Comparison of ENCODE assay signal across 9 cellular contexts in genomic region chr11:65083134-65083833, GRCh38. TPM values are rescaled to one million over a fixed set of nuclear protein-coding genes. Genes with fewer than 3 reads are reported as not detected.
DNase-seq lines count a peak whose midpoint lies in the region; ATAC-seq and TF ChIP-seq lines count a peak whose summit lies in the region.
"Had no signal": no experiment of that assay in that cellular context is flagged by ENCODE, and none has a peak within 500 bp of the region (broad histone marks: within the 10 kb centered on the region; RNA-seq: fewer than 3 reads in every experiment).

No MANE protein-coding gene starts in this region.

- H3K9me3 ChIP-seq in iPS-18c (ENCODE audit: control insufficient read depth, insufficient read depth, low read length), result no peaks in the 10 kb centered on the region
- no peaks in the 10 kb centered on the region for H3K9me3 ChIP-seq in thoracic aorta

- POLR2A ChIA-PET in WTC11 (lab: Charles Lee), result interaction anchor here (0.6 kb wide), 2 partner anchors 135 to 159 kb away, joined by 3 read pairs; no protein-coding TSS in a partner anchor

- no peaks in the 10 kb centered on the region for H3K27me3 Mint-ChIP-seq in WTC11 (ENCODE audit: low read depth)

- CTCF ChIA-PET in WTC11 (lab: Charles Lee), result interaction anchor here (1.1 to 1.4 kb wide), 4 partner anchors 27 to 98 kb away, joined by 3 to 6 read pairs (median 3); partner anchors contain the start of gene CAPN1

- H3K4me1 ChIP-seq in thoracic aorta (ENCODE audit: control insufficient read depth in 1 of 2, low read depth in 2 of 2), result peaks cover 10 to 22% of the 10 kb centered on the region in 2 donors

- H3K36me3 Mint-ChIP-seq in WTC11, result peaks cover 39% of the 10 kb centered on the region

- H3K27me3 ChIP-seq in thoracic aorta (replicated peaks; ENCODE audit: insufficient read depth), result no peaks in the 10 kb centered on the region

- H3K27ac ChIP-seq in thoracic aorta, result peak overlapping the region; percentile 77 to 83

- peak overlapping the region; percentile 94 for H3K4me3 Mint-ChIP-seq in WTC11

- peak overlapping the region; percentile 99 for H3K27ac Mint-ChIP-seq in WTC11

- ATAC-seq in HG02678 (IDR thresholded peaks at IDR 0.05; ENCODE audit: unreplicated experiment), result peak; percentile 15
- ATAC-seq in WTC11, result no peak
- ATAC-seq in thoracic aorta (ENCODE audit: insufficient number of reproducible peaks, low FRiP score, low read depth), result no peak
- ATAC-seq in omental fat pad (ENCODE audit: low FRiP score), result no peak

- TF ChIP-seq CTCF in GM12875 (IDR thresholded peaks at IDR 0.05; ENCODE audit: borderline replicate concordance, insufficient read depth, low read depth, low read length) (no peak), WTC11 (IDR thresholded peaks at IDR 0.05) (no peak), thoracic aorta (IDR thresholded peaks at IDR 0.05) (no peak), omental fat pad (IDR thresholded peaks at IDR 0.05) (no peak)

- peaks cover 15% of the 10 kb centered on the region for H3K36me3 ChIP-seq in thoracic aorta

- H3K9me3 Mint-ChIP-seq in WTC11, result no peaks in the 10 kb centered on the region

- peaks cover 16% of the 10 kb centered on the region for H3K4me1 Mint-ChIP-seq in WTC11

- H3K4me3 ChIP-seq in GM12875 (ENCODE audit: low read depth, low read length) (peak overlapping the region; percentile 84), iPS-18c (ENCODE audit: insufficient read depth, low read depth, low read length) (peak overlapping the region; percentile 99), thoracic aorta (peak overlapping the region; percentile 80)

- DNase-seq in WTC11 (ENCODE audit: low spot score) (no peak), thoracic aorta (ENCODE audit: low spot score) (no peak), omental fat pad (ENCODE audit: low spot score) (no peak), NOMO-1 treated with DMSO at 0.1 percent for 48 hours (lab: John Stamatoyannopoulos, UW; ENCODE audit: unreplicated experiment) (no peak), NCI-H2081 (lab: John Stamatoyannopoulos, UW) (no peak)

TF ChIP-seq in WTC11, 78 proteins besides CTCF, POLR2A, EP300 and RAD21:
- 0 out of 2 replicates have a peak, but pooled peaks have one; percentile 3 for TF ChIP-seq KAT7 (CRISPR knock-in tag; IDR thresholded peaks at IDR 0.05; ENCODE audit: borderline replicate concordance)
- TF ChIP-seq ZNF671 (CRISPR knock-in tag; IDR thresholded peaks at IDR 0.05), result no peak
- TF ChIP-seq AFF4 (CRISPR knock-in tag; IDR thresholded peaks at IDR 0.05; ENCODE audit: borderline replicate concordance), result no peak
- 0 out of 2 replicates have a peak, but pooled peaks have one; percentile 9 for TF ChIP-seq RELA (CRISPR knock-in tag; IDR thresholded peaks at IDR 0.05; ENCODE audit: borderline replicate concordance)
TF ChIP-seq in WTC11: peak in this region for 2.

RNA-seq across cellular contexts. Expression of gene CDCA5, which starts 0.6 kb away (rescaled TPM):
- total RNA-seq in WTC11 (2021) (80.6 to 95.9 TPM (median 86.9 TPM) in 3 replicates), thoracic aorta (1 to 10 TPM in 1 of 2 donors, under 1 TPM in 1; 0.54 to 5.3 TPM), omental fat pad (1 to 10 TPM in 2 of 4 donors, under 1 TPM in 1, not detected in 1; 0.56 to 2.8 (median 1.4) TPM)

RNA-seq across cellular contexts. Expression of gene ZFPL1, which starts 0.7 kb away (rescaled TPM):
- total RNA-seq in WTC11 (2021), result 32.2 to 33.8 TPM (median 32.8 TPM) in 3 replicates
- total RNA-seq in thoracic aorta, result 10 to 100 TPM; 36.0 to 51.2 TPM
- total RNA-seq in omental fat pad, result 10 to 100 TPM; 21.3 to 44.5 (median 32.6) TPM

RNA-seq across cellular contexts. Expression of gene VPS51, which starts 12.7 kb away (rescaled TPM):
- 122 to 136 TPM (median 123 TPM) in 3 replicates for total RNA-seq in WTC11 (2021)
- 100 to 1,000 TPM; 333 to 498 TPM for total RNA-seq in thoracic aorta
- total RNA-seq in omental fat pad, result 100 to 1,000 TPM; 151 to 208 (median 192) TPM

RNA-seq across cellular contexts. Expression of gene NAALADL1, which starts 24.9 kb away (rescaled TPM):
- total RNA-seq in WTC11 (2021) (4.5 to 6.1 TPM (median 5.9 TPM) in 3 replicates), thoracic aorta (10 to 100 TPM; 25.8 to 47.1 TPM), omental fat pad (10 to 100 TPM; 17.0 to 39.1 (median 23.3) TPM)
- total RNA-seq: SK-MEL-5 had no signal

RNA-seq across cellular contexts. Expression of gene TM7SF2, which starts 28.4 kb away (rescaled TPM):
- 63.8 to 74.9 TPM (median 71.5 TPM) in 3 replicates for total RNA-seq in WTC11 (2021)
- 10 to 100 TPM in 1 of 2 donors, 1 to 10 TPM in 1; 2.5 to 49.0 TPM for total RNA-seq in thoracic aorta
- total RNA-seq in omental fat pad, result 100 to 1,000 TPM in 1 of 4 donors, 10 to 100 TPM in 3; 44.8 to 345 (median 88.6) TPM

Comparison
In these comparisons a context has a peak if more than half of its experiments do, and no peak if none do; other contexts are left out.
1. RNA of gene CDCA5, which starts 0.6 kb away (total RNA-seq): 80.6 to 95.9 TPM in WTC11; 0.54 to 5.3 TPM in thoracic aorta and 0.56 to 2.8 TPM in omental fat pad; every median in the first group is over 10 times any median in the second.
2. Peak in every context shown above with its lines, with median percentiles within 50 percentile points of each other: H3K4me3 ChIP-seq.